ENCODE assay signal across 1 cellular context in genomic region chr2:102520009-102520408, GRCh38.
TF ChIP-seq lines count a peak whose summit lies in the region.

No MANE protein-coding gene starts in this region.

TF ChIP-seq in GM12878, 131 proteins besides CTCF, POLR2A, EP300 and RAD21 (continued from another document):
- TF ChIP-seq BCL3 (IDR thresholded peaks at IDR 0.05; ENCODE audit: borderline replicate concordance, insufficient read depth, low read depth, low read length, poor library complexity, severe bottlenecking) = no peak
- TF ChIP-seq SMC3 (IDR thresholded peaks at IDR 0.05; ENCODE audit: borderline replicate concordance, low read length) = peak; percentile 42; the same call in 1 of the 2 replicates
- TF ChIP-seq YY1 (IDR thresholded peaks at IDR 0.05; ENCODE audit: low read depth, low read length) = 0 out of 2 replicates have a peak, but pooled peaks have one; percentile 61
TF ChIP-seq in GM12878: peak in this region for 3.
